Comparison of ENCODE assay signal across 12 cellular contexts in genomic region chr15:77569647-77570186, GRCh38.
DNase-seq lines count a peak whose midpoint lies in the region; ATAC-seq and TF ChIP-seq lines count a peak whose summit lies in the region.
"Had no signal": no experiment of that assay in that cellular context is flagged by ENCODE, and none has a peak within 500 bp of the region (broad histone marks: within the 10 kb centered on the region; RNA-seq: fewer than 3 reads in every experiment).

No MANE protein-coding gene starts in this region.

- no peak overlapping the region for H3K18ac ChIP-seq in IMR-90 (ENCODE audit: low read depth, low read length)

- CTCF ChIA-PET in IMR-90 (lab: Yijun Ruan, JAX) = no interaction called here
- CTCF ChIA-PET in CD4-positive, alpha-beta memory T cell (lab: Charles Lee; ENCODE audit: partially characterized antibody) = interaction anchor here (0.8 kb wide), 1 partner anchor 1009 kb away, joined by 3 read pairs; no protein-coding TSS in a partner anchor

- H3K4me2 ChIP-seq in IMR-90 (ENCODE audit: low read depth, low read length) = no peak overlapping the region; the same call in 1 of the 2 replicates

- no peak overlapping the region for H3K14ac ChIP-seq in IMR-90 (replicated peaks; ENCODE audit: low read depth, low read length)

- TF ChIP-seq POLR2A in IMR-90 (IDR thresholded peaks at IDR 0.05; ENCODE audit: low read depth, low read length) = no peak

- no peak overlapping the region for H2AK5ac ChIP-seq in IMR-90 (ENCODE audit: low read depth, low read length)

- BruUV-seq in IMR-90 (replicated peaks; lab: Mats Ljungman, UMichigan) = no TSS peak

- no peaks in the 10 kb centered on the region for H3K9me1 ChIP-seq in IMR-90 (ENCODE audit: insufficient read depth, low read length)

- no peak for TF ChIP-seq RAD21 in IMR-90 (IDR thresholded peaks at IDR 0.05; ENCODE audit: low read length)

- intact Hi-C loops in IMR-90 (cut with micrococcal nuclease) (no loop called here), left cardiac atrium (cut with DNase I) (no loop called here)
- intact Hi-C loops in CD4-positive, alpha-beta memory T cell (cut with micrococcal nuclease) = no loop called here

- TF ChIP-seq CTCF in IMR-90 (conservative IDR thresholded peaks at IDR 0.05; ENCODE audit: low read depth, low read length) = no peak

- in situ Hi-C loops in IMR-90 (cut with MboI; ENCODE audit: low sequenced_read_pairs) = no loop called here

- no peak overlapping the region for H4K91ac ChIP-seq in IMR-90 (ENCODE audit: insufficient read depth, low read depth, low read length)

- H3K27me3 ChIP-seq in IMR-90 (ENCODE audit: control insufficient read depth, insufficient read depth, low read length) = peaks cover 21% of the 10 kb centered on the region
- H3K27me3 ChIP-seq in CD4-positive, alpha-beta memory T cell (ENCODE audit: insufficient read depth, low read length) = no peaks in the 10 kb centered on the region

- no peak for ATAC-seq in IMR-90 (ENCODE audit: low read depth)
- peak; percentile 58 to 65 for ATAC-seq in left cardiac atrium
- ATAC-seq in HG03457 (IDR thresholded peaks at IDR 0.05; ENCODE audit: unreplicated experiment) = no peak

- H3K27ac Mint-ChIP-seq in CD4-positive, alpha-beta memory T cell = peak overlapping the region in 1 of 7 donors; percentile 55

- H3K27ac ChIP-seq in IMR-90 (ENCODE audit: insufficient read depth, low read length) (no peak overlapping the region), SK-N-MC (0 out of 2 replicates have a peak overlapping the region, but pooled peaks have one; percentile 10)
- no peak overlapping the region for H3K27ac ChIP-seq in CD4-positive, alpha-beta memory T cell (ENCODE audit: low read depth, low read length)

- H3K27me3 Mint-ChIP-seq in CD4-positive, alpha-beta memory T cell = no peaks in the 10 kb centered on the region

- H2BK120ac ChIP-seq in IMR-90 (ENCODE audit: low read depth, low read length) = no peak overlapping the region

- H2AFZ ChIP-seq in IMR-90 (replicated peaks; ENCODE audit: low read length, poor library complexity) = peak overlapping the region; percentile 82

- no peaks in the 10 kb centered on the region for H3K79me1 ChIP-seq in IMR-90 (ENCODE audit: low read depth in 1 of 2, low read length in 2 of 2)

- peaks cover 0 to 3% (median 0%) of the 10 kb centered on the region in 4 donors for H3K4me1 Mint-ChIP-seq in CD4-positive, alpha-beta memory T cell

- no peak for DNase-seq in IMR-90
- DNase-seq in SK-N-MC (ENCODE audit: low read depth, low spot score) = no peak
- no peak for DNase-seq in left cardiac atrium
- peak; percentile 2 for DNase-seq in renal cortical epithelial cell (ENCODE audit: low read depth)
- no peak for DNase-seq in CD4-positive, alpha-beta memory T cell
- DNase-seq in effector CD8-positive, alpha-beta T cell (lab: John Stamatoyannopoulos, UW) = no peak
- no peak for DNase-seq in 8988T
- DNase-seq: activated CD4-positive, alpha-beta T cell treated with anti-CD3 and anti-CD28 coated beads, Interleukin-2, amount 50 U/mL, for 1 hour; DMS79 treated with DMSO at 0.1 percent for 48 hours; NK-92 treated with Interleukin-12 subunit alpha and Interleukin-12 subunit beta, amount 100 ng/mL, for 24 hours had no signal

- no peaks in the 10 kb centered on the region for H3K36me3 ChIP-seq in IMR-90 (ENCODE audit: control insufficient read depth, insufficient read depth, low read length)
- H3K36me3 ChIP-seq in SK-N-MC (ENCODE audit: insufficient read depth, low read length) = no peaks in the 10 kb centered on the region
- H3K36me3 ChIP-seq in CD4-positive, alpha-beta memory T cell (ENCODE audit: insufficient read depth, low read length) = no peaks in the 10 kb centered on the region
- H3K36me3 ChIP-seq: prostate gland had no signal

- H3K4me3 Mint-ChIP-seq in CD4-positive, alpha-beta memory T cell = no peak overlapping the region

- H3K56ac ChIP-seq in IMR-90 (ENCODE audit: extremely low read depth, insufficient read depth, low read length) = no peak overlapping the region

- POLR2A ChIA-PET in IMR-90 (lab: Charles Lee; ENCODE audit: unreplicated experiment) = no interaction called here
- POLR2A ChIA-PET in CD4-positive, alpha-beta memory T cell (lab: Charles Lee; ENCODE audit: partially characterized antibody) = no interaction called here

- H4K5ac ChIP-seq in IMR-90 (ENCODE audit: low read depth, low read length) = no peak overlapping the region

- no peaks in the 10 kb centered on the region for H3K36me3 Mint-ChIP-seq in CD4-positive, alpha-beta memory T cell

- no peak overlapping the region for H2BK15ac ChIP-seq in IMR-90 (ENCODE audit: low read depth, low read length)

- no peak overlapping the region for H4K8ac ChIP-seq in IMR-90 (ENCODE audit: low read depth in 2 of 2, low read length in 2 of 2)

- dilution Hi-C loops in IMR-90 (cut with HindIII; ENCODE audit: low sequenced_read_pairs, unreplicated experiment) = no loop called here

- H3K4me3 ChIP-seq in IMR-90 (ENCODE audit: insufficient read depth, low read depth, low read length) = no peak overlapping the region
- H3K4me3 ChIP-seq in SK-N-MC = no peak overlapping the region
- H3K4me3 ChIP-seq in CD4-positive, alpha-beta memory T cell (ENCODE audit: low read length in 2 of 2) = no peak overlapping the region

- H4K20me1 ChIP-seq in IMR-90 (ENCODE audit: insufficient read depth, low read length) = no peaks in the 10 kb centered on the region

- H3K23ac ChIP-seq in IMR-90 (ENCODE audit: low read depth, low read length) = no peak overlapping the region

- no peak overlapping the region for H2AK9ac ChIP-seq in IMR-90 (replicated peaks; ENCODE audit: low read depth, low read length, poor library complexity)

- no peak overlapping the region for H2BK5ac ChIP-seq in IMR-90 (ENCODE audit: low read depth, low read length, poor library complexity, severe bottlenecking)

- WGBS in IMR-90 (ENCODE audit: extremely low coverage in 2 of 2, insufficient read length in 1 of 2), 2 experiments = 0% methylated on average over 1 of the region's 7 CpGs; no CpG with 5 or more reads in 1 of the 2 experiments

- no peak overlapping the region for H3K4ac ChIP-seq in IMR-90 (ENCODE audit: low read depth, low read length)

- H3K9me3 Mint-ChIP-seq in CD4-positive, alpha-beta memory T cell = no peaks in the 10 kb centered on the region

- H3K9ac ChIP-seq in IMR-90 (ENCODE audit: low read depth, low read length) = no peak overlapping the region
- no peak overlapping the region for H3K9ac ChIP-seq in SK-N-MC (ENCODE audit: insufficient read length)

- no peak overlapping the region for H2BK20ac ChIP-seq in IMR-90 (ENCODE audit: low read depth, low read length)

- H3K9me3 ChIP-seq in IMR-90 (ENCODE audit: control insufficient read depth, insufficient read depth, low read length) = no peaks in the 10 kb centered on the region
- no peaks in the 10 kb centered on the region for H3K9me3 ChIP-seq in SK-N-MC (ENCODE audit: low read depth, low read length)
- H3K9me3 ChIP-seq in CD4-positive, alpha-beta memory T cell (ENCODE audit: control insufficient read depth in 1 of 2, low read length in 2 of 2) = no peaks in the 10 kb centered on the region
- H3K9me3 ChIP-seq: prostate gland had no signal

- peaks cover 6% of the 10 kb centered on the region; the same call in 1 of the 2 replicates for H3K4me1 ChIP-seq in IMR-90 (ENCODE audit: control insufficient read depth, insufficient read depth, low read length)
- no peaks in the 10 kb centered on the region for H3K4me1 ChIP-seq in CD4-positive, alpha-beta memory T cell (ENCODE audit: insufficient read depth, low read length)
- H3K4me1 ChIP-seq: prostate gland had no signal

TF ChIP-seq in IMR-90, 13 proteins besides CTCF, POLR2A, EP300 and RAD21:
- TF ChIP-seq BHLHE40 (IDR thresholded peaks at IDR 0.05; ENCODE audit: low read depth, low read length) = no peak
- no peak for TF ChIP-seq RCOR1 (IDR thresholded peaks at IDR 0.05; ENCODE audit: insufficient replicate concordance, low read length)
- TF ChIP-seq NFE2L2 (IDR thresholded peaks at IDR 0.05; ENCODE audit: low read depth, low read length) = no peak
- TF ChIP-seq SMC3 (IDR thresholded peaks at IDR 0.05; ENCODE audit: low read depth, low read length) = no peak
- no peak for TF ChIP-seq MAZ (IDR thresholded peaks at IDR 0.05; ENCODE audit: borderline replicate concordance, low read depth, low read length)
- TF ChIP-seq MAFK (IDR thresholded peaks at IDR 0.05; ENCODE audit: low read depth, low read length) = no peak
- TF ChIP-seq, protein P1, sequence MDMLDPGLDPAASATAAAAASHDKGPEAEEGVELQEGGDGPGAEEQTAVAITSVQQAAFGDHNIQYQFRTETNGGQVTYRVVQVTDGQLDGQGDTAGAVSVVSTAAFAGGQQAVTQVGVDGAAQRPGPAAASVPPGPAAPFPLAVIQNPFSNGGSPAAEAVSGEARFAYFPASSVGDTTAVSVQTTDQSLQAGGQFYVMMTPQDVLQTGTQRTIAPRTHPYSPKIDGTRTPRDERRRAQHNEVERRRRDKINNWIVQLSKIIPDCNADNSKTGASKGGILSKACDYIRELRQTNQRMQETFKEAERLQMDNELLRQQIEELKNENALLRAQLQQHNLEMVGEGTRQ (IDR thresholded peaks at IDR 0.05; ENCODE audit: low read depth, low read length) = no peak
- TF ChIP-seq RFX5 (IDR thresholded peaks at IDR 0.05; ENCODE audit: low read depth, low read length) = no peak
- no peak for TF ChIP-seq MXI1 (IDR thresholded peaks at IDR 0.05; ENCODE audit: borderline replicate concordance, low read depth, low read length)
- TF ChIP-seq CHD1 (IDR thresholded peaks at IDR 0.05; ENCODE audit: low read depth, low read length) = no peak
- no peak for TF ChIP-seq FOS (IDR thresholded peaks at IDR 0.05; ENCODE audit: low read depth, low read length)
- TF ChIP-seq, protein P2, sequence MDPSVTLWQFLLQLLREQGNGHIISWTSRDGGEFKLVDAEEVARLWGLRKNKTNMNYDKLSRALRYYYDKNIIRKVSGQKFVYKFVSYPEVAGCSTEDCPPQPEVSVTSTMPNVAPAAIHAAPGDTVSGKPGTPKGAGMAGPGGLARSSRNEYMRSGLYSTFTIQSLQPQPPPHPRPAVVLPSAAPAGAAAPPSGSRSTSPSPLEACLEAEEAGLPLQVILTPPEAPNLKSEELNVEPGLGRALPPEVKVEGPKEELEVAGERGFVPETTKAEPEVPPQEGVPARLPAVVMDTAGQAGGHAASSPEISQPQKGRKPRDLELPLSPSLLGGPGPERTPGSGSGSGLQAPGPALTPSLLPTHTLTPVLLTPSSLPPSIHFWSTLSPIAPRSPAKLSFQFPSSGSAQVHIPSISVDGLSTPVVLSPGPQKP (IDR thresholded peaks at IDR 0.05; ENCODE audit: borderline replicate concordance, low read depth, low read length) = no peak
- no peak for TF ChIP-seq CEBPB (IDR thresholded peaks at IDR 0.05; ENCODE audit: low read depth, low read length)

Comparison
In these comparisons a context has a peak if more than half of its experiments do, and no peak if none do; other contexts are left out.
1. ATAC-seq: peak in left cardiac atrium (2 of 2); none in IMR-90 (single experiment) and HG03457 (single experiment).